11 cellular contexts compared by ENCODE assay signal in genomic region chr1:101247404-101248287, GRCh38. TPM values are rescaled to one million over a fixed set of nuclear protein-coding genes. Genes with fewer than 3 reads are reported as not detected.
A peak's percentile ranks its signal among the peaks of the same experiment; 100 is the strongest.
DNase-seq lines count a peak whose midpoint lies in the region; ATAC-seq and TF ChIP-seq lines count a peak whose summit lies in the region.
"Had no signal": no experiment of that assay in that cellular context is flagged by ENCODE, and none has a peak within 500 bp of the region (broad histone marks: within the 10 kb centered on the region; RNA-seq: fewer than 3 reads in every experiment).

No MANE protein-coding gene starts in this region.

- H3K27ac ChIP-seq in gastrocnemius medialis: no peak overlapping the region
- H3K27ac ChIP-seq: neutrophil had no signal

- peak; percentile 95 for ATAC-seq in GM18511 (IDR thresholded peaks at IDR 0.05; ENCODE audit: unreplicated experiment)
- ATAC-seq in GM21526 (IDR thresholded peaks at IDR 0.05; ENCODE audit: low FRiP score, unreplicated experiment): peak; percentile 90
- peak; percentile 98 for ATAC-seq in HG03342 (IDR thresholded peaks at IDR 0.05; ENCODE audit: unreplicated experiment)
- ATAC-seq in gastrocnemius medialis: no peak

- TF ChIP-seq CTCF in gastrocnemius medialis (IDR thresholded peaks at IDR 0.05 in 4 of 5, conservative IDR thresholded peaks at IDR 0.05 in 1 of 5): no peak

- intact Hi-C loops in gastrocnemius medialis (cut with DNase I; ENCODE audit: low total_unique reads): no loop called here

- H3K4me3 ChIP-seq in gastrocnemius medialis: no peak overlapping the region

- in situ Hi-C loops in gastrocnemius medialis (cut with MboI; ENCODE audit: low sequenced_read_pairs in 4 of 4): no loop called here

- TF ChIP-seq POLR2A in erythroblast (IDR thresholded peaks at IDR 0.05; ENCODE audit: low read length) (no peak), gastrocnemius medialis (IDR thresholded peaks at IDR 0.05) (no peak)

- no peaks in the 10 kb centered on the region for H3K27me3 ChIP-seq in gastrocnemius medialis
- H3K27me3 ChIP-seq: neutrophil had no signal

- H3K4me1 ChIP-seq in gastrocnemius medialis: no peaks in the 10 kb centered on the region

- H3K9me3 ChIP-seq in gastrocnemius medialis: no peaks in the 10 kb centered on the region
- H3K9me3 ChIP-seq: neutrophil had no signal

- H3K36me3 ChIP-seq in gastrocnemius medialis: no peaks in the 10 kb centered on the region
- H3K36me3 ChIP-seq: neutrophil had no signal

- DNase-seq in kidney tubule cell (ENCODE audit: low spot score): peak; percentile 29
- DNase-seq in activated T-cell treated with anti-CD3 and anti-CD28 coated beads for 4 hours: no peak
- DNase-seq in stimulated activated CD4-positive, alpha-beta T cell treated with anti-CD3 and anti-CD28 coated beads, Interleukin-1b, Interleukin-23, amount 100 ng/mL, for 48 hours: no peak
- DNase-seq in erythroblast (lab: John Stamatoyannopoulos, UW): no peak
- no peak for DNase-seq in gastrocnemius medialis
- DNase-seq: NCI-H1092, T-helper 1 cell had no signal

RNA-seq across cellular contexts. Expression of gene S1PR1, which starts 10.8 kb away (rescaled TPM):
- total RNA-seq in gastrocnemius medialis: 10 to 100 TPM; 28.8 to 54.3 (median 47.5) TPM

Comparison
In these comparisons a context has a peak if more than half of its experiments do, and no peak if none do; other contexts are left out.
1. ATAC-seq: peak in GM18511 (single experiment), GM21526 (single experiment) and HG03342 (single experiment); none in gastrocnemius medialis (0 of 2).